In genomic region chr7:27942711-27943110, GRCh38 we compare ENCODE assay signal across 24 cellular contexts.
"Had no signal": no experiment of that assay in that cellular context is flagged by ENCODE, and none has a peak within 500 bp of the region (broad histone marks: within the 10 kb centered on the region; RNA-seq: fewer than 3 reads in every experiment).

No MANE protein-coding gene starts in this region.

- FAIRE-seq: colon, islet of Langerhans had no signal

- H3K27me3 ChIP-seq: dorsolateral prefrontal cortex, gastroesophageal sphincter, heart right ventricle, ovary, right lobe of liver, tibial nerve, upper lobe of left lung had no signal

- H3K27ac ChIP-seq: gastroesophageal sphincter, heart right ventricle, lower lobe of right lung, ovary, right lobe of liver, thoracic aorta, tibial nerve, upper lobe of left lung had no signal

- H3K9me3 ChIP-seq: gastroesophageal sphincter, lower lobe of right lung, ovary, right lobe of liver, thoracic aorta, upper lobe of left lung had no signal

- DNase-seq: cerebellar nuclear complex; dorsolateral prefrontal cortex; effector CD4-positive, alpha-beta T cell; heart right ventricle; hippocampal formation; kidney glomerular epithelial cell; left colon; left ventricle myocardium superior; lower lobe of right lung; naive thymus-derived CD8-positive, alpha-beta T cell; occipital lobe; ovary; posterior cingulate gyrus; right lobe of liver; stimulated activated CD4-positive, alpha-beta T cell treated with anti-CD3 and anti-CD28 coated beads, Interleukin-2, amount 100 ng/mL, for 24 hours; stimulated activated CD4-positive, alpha-beta T cell treated with anti-CD3 and anti-CD28 coated beads, Interleukin-4, amount 100 ng/mL, for 24 hours; stimulated activated naive CD8-positive, alpha-beta T cell treated with anti-CD3 and anti-CD28 coated beads, Interleukin-15, Interleukin-2, amounts not matched to agents 100 U/mL and 50 U/mL, for 24 hours; upper lobe of left lung had no signal

- ATAC-seq: gastroesophageal sphincter; left colon; left ventricle myocardium superior; lower lobe of right lung; naive thymus-derived CD8-positive, alpha-beta T cell; right lobe of liver; stimulated activated effector memory CD8-positive, alpha-beta T cell treated with anti-CD3 and anti-CD28 coated beads, Interleukin-12 subunit alpha, Interleukin-12 subunit beta, amount 100 ng/mL, for 72 hours; stimulated activated naive CD8-positive, alpha-beta T cell treated with anti-CD3 and anti-CD28 coated beads, Interleukin-15, Interleukin-2, amounts not matched to agents 100 U/mL and 50 U/mL, for 24 hours had no signal

- H3K4me3 ChIP-seq: dorsolateral prefrontal cortex, gastroesophageal sphincter, heart right ventricle, lower lobe of right lung, ovary, right lobe of liver, thoracic aorta, tibial nerve, upper lobe of left lung had no signal

- H3K36me3 Mint-ChIP-seq: stimulated activated effector memory CD8-positive, alpha-beta T cell treated with anti-CD3 and anti-CD28 coated beads, Interleukin-12 subunit alpha, Interleukin-12 subunit beta, amount 100 ng/mL, for 72 hours had no signal

- H3K4me1 ChIP-seq: lower lobe of right lung, right lobe of liver, tibial nerve, upper lobe of left lung had no signal

- H3K4me3 Mint-ChIP-seq: naive thymus-derived CD8-positive, alpha-beta T cell; stimulated activated effector memory CD8-positive, alpha-beta T cell treated with anti-CD3 and anti-CD28 coated beads, Interleukin-12 subunit alpha, Interleukin-12 subunit beta, amount 100 ng/mL, for 72 hours had no signal

- H3K36me3 ChIP-seq: heart right ventricle, lower lobe of right lung, ovary, right lobe of liver, thoracic aorta, upper lobe of left lung had no signal

- H3K9me3 Mint-ChIP-seq: naive thymus-derived CD8-positive, alpha-beta T cell; stimulated activated effector memory CD8-positive, alpha-beta T cell treated with anti-CD3 and anti-CD28 coated beads, Interleukin-12 subunit alpha, Interleukin-12 subunit beta, amount 100 ng/mL, for 72 hours had no signal

- H3K27ac Mint-ChIP-seq: naive thymus-derived CD8-positive, alpha-beta T cell; stimulated activated effector memory CD8-positive, alpha-beta T cell treated with anti-CD3 and anti-CD28 coated beads, Interleukin-12 subunit alpha, Interleukin-12 subunit beta, amount 100 ng/mL, for 72 hours had no signal
